Comparison of ENCODE assay signal across 18 cellular contexts in the genomic region with DNA sequence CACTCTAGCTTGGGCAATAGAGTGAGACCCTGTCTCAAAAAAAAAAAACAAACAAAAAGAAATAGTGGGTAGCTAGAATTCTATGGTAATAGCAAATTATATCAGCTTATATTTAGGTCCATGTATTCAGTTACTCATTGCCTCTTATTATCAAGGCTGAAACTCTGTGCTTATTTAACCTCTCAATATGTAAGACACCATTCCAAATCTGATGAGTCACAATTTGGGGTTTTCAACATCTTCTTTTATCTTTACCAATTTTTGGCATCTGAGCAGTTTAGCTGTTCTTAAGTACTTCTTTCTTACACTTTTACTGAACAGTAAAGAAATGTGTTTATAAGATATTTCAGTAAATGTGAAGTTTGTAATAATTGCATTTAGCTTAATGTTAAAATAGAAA.
A peak's percentile ranks its signal among the peaks of the same experiment; 100 is the strongest.
DNase-seq lines count a peak whose midpoint lies in the region; ATAC-seq and TF ChIP-seq lines count a peak whose summit lies in the region.
"Had no signal": no experiment of that assay in that cellular context is flagged by ENCODE, and none has a peak within 500 bp of the region (broad histone marks: within the 10 kb centered on the region; RNA-seq: fewer than 3 reads in every experiment).

No MANE protein-coding gene starts in this region.

- no peak for TF ChIP-seq POLR2A in IMR-90 (IDR thresholded peaks at IDR 0.05; ENCODE audit: low read depth, low read length)

- no peak for TF ChIP-seq CTCF in IMR-90 (conservative IDR thresholded peaks at IDR 0.05; ENCODE audit: low read depth, low read length)
- TF ChIP-seq CTCF in brain microvascular endothelial cell (IDR thresholded peaks at IDR 0.05; ENCODE audit: low read depth, low read length, missing control alignments): no peak
- no peak for TF ChIP-seq CTCF in lower lobe of right lung (IDR thresholded peaks at IDR 0.05)
- no peak for TF ChIP-seq CTCF in ascending aorta (IDR thresholded peaks at IDR 0.05)

- in situ Hi-C loops in IMR-90 (cut with MboI; ENCODE audit: low sequenced_read_pairs) (no loop called here), brain microvascular endothelial cell (cut with HindIII; ENCODE audit: low pct_ligation_motif_present, low sequenced_read_pairs) (no loop called here)

- no peak overlapping the region for H2BK120ac ChIP-seq in IMR-90 (ENCODE audit: low read depth, low read length)

- no peaks in the 10 kb centered on the region for H3K27me3 ChIP-seq in IMR-90 (ENCODE audit: control insufficient read depth, insufficient read depth, low read length)
- H3K27me3 ChIP-seq in brain microvascular endothelial cell (replicated peaks): no peaks in the 10 kb centered on the region
- no peaks in the 10 kb centered on the region for H3K27me3 ChIP-seq in lower lobe of right lung (ENCODE audit: low read depth)
- H3K27me3 ChIP-seq in ascending aorta: no peaks in the 10 kb centered on the region
- H3K27me3 ChIP-seq: cardiac muscle cell, uterus had no signal

- no peak overlapping the region for H3K9ac ChIP-seq in IMR-90 (ENCODE audit: low read depth, low read length)

- H3K27ac ChIP-seq in IMR-90 (ENCODE audit: insufficient read depth, low read length): no peak overlapping the region
- peak overlapping the region; percentile 37 for H3K27ac ChIP-seq in brain microvascular endothelial cell
- H3K27ac ChIP-seq in lower lobe of right lung: no peak overlapping the region
- H3K27ac ChIP-seq in ascending aorta: peak overlapping the region in 1 of 2 donors; percentile 3
- H3K27ac ChIP-seq: cardiac muscle cell, uterus had no signal

- ATAC-seq in IMR-90 (ENCODE audit: low read depth) (peak; percentile 85), lower lobe of right lung (no peak)
- ATAC-seq: activated CD4-positive, alpha-beta T cell treated with anti-CD3 and anti-CD28 coated beads for 36 hours; Panc1; stimulated activated naive CD8-positive, alpha-beta T cell treated with anti-CD3 and anti-CD28 coated beads, Interleukin-15, Interleukin-2, amounts not matched to agents 100 U/mL and 50 U/mL, for 24 hours; T-helper 17 cell had no signal

- H4K91ac ChIP-seq in IMR-90 (ENCODE audit: insufficient read depth, low read depth, low read length): no peak overlapping the region

- TF ChIP-seq RAD21 in IMR-90 (IDR thresholded peaks at IDR 0.05; ENCODE audit: low read length): no peak

- no peaks in the 10 kb centered on the region for H3K9me1 ChIP-seq in IMR-90 (ENCODE audit: insufficient read depth, low read length)

- no peak overlapping the region for H2BK5ac ChIP-seq in IMR-90 (ENCODE audit: low read depth, low read length, poor library complexity, severe bottlenecking)

- CTCF ChIA-PET in IMR-90 (lab: Yijun Ruan, JAX): interaction anchor here (1.0 kb wide), 1 partner anchor 15 kb away, joined by 3 read pairs; no protein-coding TSS in a partner anchor

- no peak overlapping the region for H3K4me3 ChIP-seq in IMR-90 (ENCODE audit: insufficient read depth, low read depth, low read length)
- no peak overlapping the region for H3K4me3 ChIP-seq in brain microvascular endothelial cell (ENCODE audit: low read depth, low read length)
- H3K4me3 ChIP-seq in lower lobe of right lung: no peak overlapping the region
- H3K4me3 ChIP-seq in ascending aorta: no peak overlapping the region
- H3K4me3 ChIP-seq: cardiac muscle cell, uterus had no signal

- no peak overlapping the region for H4K5ac ChIP-seq in IMR-90 (ENCODE audit: low read depth, low read length)

- H3K36me3 ChIP-seq in IMR-90 (ENCODE audit: control insufficient read depth, insufficient read depth, low read length): peaks cover 2% of the 10 kb centered on the region; the same call in 1 of the 2 replicates
- H3K36me3 ChIP-seq in brain microvascular endothelial cell (replicated peaks): no peaks in the 10 kb centered on the region
- H3K36me3 ChIP-seq in lower lobe of right lung: no peaks in the 10 kb centered on the region
- no peaks in the 10 kb centered on the region for H3K36me3 ChIP-seq in ascending aorta
- H3K36me3 ChIP-seq: cardiac muscle cell, uterus had no signal

- no TSS peak for BruUV-seq in IMR-90 (replicated peaks; lab: Mats Ljungman, UMichigan)

- H3K4me2 ChIP-seq in IMR-90 (ENCODE audit: low read depth, low read length): no peak overlapping the region

- no peaks in the 10 kb centered on the region for H3K9me3 ChIP-seq in IMR-90 (ENCODE audit: control insufficient read depth, insufficient read depth, low read length)
- H3K9me3 ChIP-seq in lower lobe of right lung: no peaks in the 10 kb centered on the region
- no peaks in the 10 kb centered on the region for H3K9me3 ChIP-seq in ascending aorta
- H3K9me3 ChIP-seq: uterus had no signal

- intact Hi-C loops in IMR-90 (cut with micrococcal nuclease) (no loop called here), lower lobe of right lung (cut with DNase I) (no loop called here), ascending aorta (cut with DNase I) (no loop called here)

- H2BK15ac ChIP-seq in IMR-90 (ENCODE audit: low read depth, low read length): no peak overlapping the region

- POLR2A ChIA-PET in IMR-90 (lab: Charles Lee; ENCODE audit: unreplicated experiment): no interaction called here

- peaks cover 3% of the 10 kb centered on the region; the same call in 1 of the 2 replicates for H3K4me1 ChIP-seq in IMR-90 (ENCODE audit: control insufficient read depth, insufficient read depth, low read length)
- H3K4me1 ChIP-seq in lower lobe of right lung: no peaks in the 10 kb centered on the region
- peaks cover 0 to 8% of the 10 kb centered on the region in 2 donors for H3K4me1 ChIP-seq in ascending aorta
- H3K4me1 ChIP-seq: uterus had no signal

- DNase-seq in AG20443 (ENCODE audit: low spot score) (peak; percentile 57), IMR-90 (peak; percentile 91), brain microvascular endothelial cell (no peak), hepatic stellate cell (ENCODE audit: low spot score) (peak; percentile 52), lower lobe of right lung (no peak), ascending aorta (ENCODE audit: low spot score in 2 of 2) (no peak), midbrain (lab: John Stamatoyannopoulos, UW) (no peak), RKO (ENCODE audit: low spot score) (no peak)
- DNase-seq: activated CD4-positive, alpha-beta T cell treated with anti-CD3 and anti-CD28 coated beads for 36 hours; GOT3; NCI-H146; NCI-H510A treated with DMSO at 0.1 percent for 48 hours; small intestine; stimulated activated naive CD8-positive, alpha-beta T cell treated with anti-CD3 and anti-CD28 coated beads, Interleukin-15, Interleukin-2, amounts not matched to agents 100 U/mL and 50 U/mL, for 24 hours; T-helper 17 cell; uterus had no signal

- no peak overlapping the region for H3K18ac ChIP-seq in IMR-90 (ENCODE audit: low read depth, low read length)

- H3K4ac ChIP-seq in IMR-90 (ENCODE audit: low read depth, low read length): no peak overlapping the region

- H2BK20ac ChIP-seq in IMR-90 (ENCODE audit: low read depth, low read length): no peak overlapping the region

- H3K79me1 ChIP-seq in IMR-90 (ENCODE audit: low read depth in 1 of 2, low read length in 2 of 2): peaks cover 0 to 6% of the 10 kb centered on the region in 2 experiments; a peak in 2 of 4 replicates

- dilution Hi-C loops in IMR-90 (cut with HindIII; ENCODE audit: low sequenced_read_pairs, unreplicated experiment): no loop called here

- no peak overlapping the region for H3K23ac ChIP-seq in IMR-90 (ENCODE audit: low read depth, low read length)

- no peaks in the 10 kb centered on the region; the same call in 1 of the 2 replicates for H4K20me1 ChIP-seq in IMR-90 (ENCODE audit: insufficient read depth, low read length)

- no peak overlapping the region for H2AFZ ChIP-seq in IMR-90 (replicated peaks; ENCODE audit: low read length, poor library complexity)

- H2AK9ac ChIP-seq in IMR-90 (replicated peaks; ENCODE audit: low read depth, low read length, poor library complexity): no peak overlapping the region

- no peak overlapping the region for H4K8ac ChIP-seq in IMR-90 (ENCODE audit: low read depth in 2 of 2, low read length in 2 of 2)

- H2AK5ac ChIP-seq in IMR-90 (ENCODE audit: low read depth, low read length): no peak overlapping the region

- H3K56ac ChIP-seq in IMR-90 (ENCODE audit: extremely low read depth, insufficient read depth, low read length): no peak overlapping the region

- H3K14ac ChIP-seq in IMR-90 (replicated peaks; ENCODE audit: low read depth, low read length): no peak overlapping the region

TF ChIP-seq in IMR-90, 13 proteins besides CTCF, POLR2A, EP300 and RAD21:
- TF ChIP-seq MXI1 (IDR thresholded peaks at IDR 0.05; ENCODE audit: borderline replicate concordance, low read depth, low read length) (no peak), FOS (IDR thresholded peaks at IDR 0.05; ENCODE audit: low read depth, low read length) (peak; percentile 77), SMC3 (IDR thresholded peaks at IDR 0.05; ENCODE audit: low read depth, low read length) (no peak), NFE2L2 (IDR thresholded peaks at IDR 0.05; ENCODE audit: low read depth, low read length) (peak; percentile 57; the same call in 1 of the 2 replicates), CEBPB (IDR thresholded peaks at IDR 0.05; ENCODE audit: low read depth, low read length) (peak; percentile 45; the same call in 1 of the 2 replicates), MAZ (IDR thresholded peaks at IDR 0.05; ENCODE audit: borderline replicate concordance, low read depth, low read length) (no peak), MAFK (IDR thresholded peaks at IDR 0.05; ENCODE audit: low read depth, low read length) (peak; percentile 27; the same call in 1 of the 2 replicates)
- TF ChIP-seq, protein P1, sequence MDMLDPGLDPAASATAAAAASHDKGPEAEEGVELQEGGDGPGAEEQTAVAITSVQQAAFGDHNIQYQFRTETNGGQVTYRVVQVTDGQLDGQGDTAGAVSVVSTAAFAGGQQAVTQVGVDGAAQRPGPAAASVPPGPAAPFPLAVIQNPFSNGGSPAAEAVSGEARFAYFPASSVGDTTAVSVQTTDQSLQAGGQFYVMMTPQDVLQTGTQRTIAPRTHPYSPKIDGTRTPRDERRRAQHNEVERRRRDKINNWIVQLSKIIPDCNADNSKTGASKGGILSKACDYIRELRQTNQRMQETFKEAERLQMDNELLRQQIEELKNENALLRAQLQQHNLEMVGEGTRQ (IDR thresholded peaks at IDR 0.05; ENCODE audit: low read depth, low read length): no peak

Comparison
In these comparisons a context has a peak if more than half of its experiments do, and no peak if none do; other contexts are left out.
1. DNase-seq: peak in AG20443 (single experiment), IMR-90 (single experiment) and hepatic stellate cell (single experiment); none in brain microvascular endothelial cell (single experiment), lower lobe of right lung (single experiment), ascending aorta (0 of 2), midbrain (single experiment) and RKO (single experiment).